In the genomic region with DNA sequence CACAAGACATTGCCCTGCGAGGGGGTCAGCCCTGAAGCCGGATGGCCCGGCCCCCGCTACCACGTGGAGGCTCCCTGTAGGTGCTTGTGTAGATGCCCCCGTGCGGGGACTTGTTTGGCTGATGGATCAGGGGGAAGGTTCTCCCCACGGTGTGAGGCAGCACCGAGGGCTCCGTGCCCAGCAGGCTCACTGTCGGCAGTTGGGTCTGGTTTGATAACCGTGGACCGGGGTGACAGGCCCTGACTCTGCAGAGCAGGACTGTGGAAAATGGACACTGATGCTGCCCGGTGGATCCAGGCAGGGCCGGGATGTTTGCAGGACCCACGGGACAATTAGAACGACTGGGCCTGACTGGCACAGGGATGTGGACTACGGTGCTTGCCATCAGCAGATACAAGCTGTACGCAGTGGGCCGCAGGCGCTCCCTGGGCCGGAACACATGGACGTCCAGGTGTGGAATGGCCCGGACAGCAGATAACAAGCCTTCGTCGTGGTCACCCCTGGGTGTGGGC, we compare ENCODE assay signal across 18 cellular contexts. TPM values are rescaled to one million over a fixed set of nuclear protein-coding genes. Genes with fewer than 3 reads are reported as not detected.
A peak's percentile ranks its signal among the peaks of the same experiment; 100 is the strongest.
DNase-seq lines count a peak whose midpoint lies in the region; ATAC-seq lines count a peak whose summit lies in the region.
"Had no signal": no experiment of that assay in that cellular context is flagged by ENCODE, and none has a peak within 500 bp of the region (broad histone marks: within the 10 kb centered on the region; RNA-seq: fewer than 3 reads in every experiment).

No MANE protein-coding gene starts in this region.

- peaks cover 0 to 6% of the 10 kb centered on the region in 2 donors for H3K4me1 ChIP-seq in neuronal stem cell (ENCODE audit: control insufficient read depth in 2 of 2, insufficient read depth in 1 of 2, low read depth in 1 of 2, low read length in 2 of 2)

- no peak overlapping the region for H3K27ac Mint-ChIP-seq in activated naive CD8-positive, alpha-beta T cell
- H3K27ac Mint-ChIP-seq in activated naive CD8-positive, alpha-beta T cell treated with anti-CD3 and anti-CD28 coated beads for 36 hours = no peak overlapping the region
- H3K27ac Mint-ChIP-seq: activated T-cell treated with anti-CD3 and anti-CD28 coated beads, Interleukin-2, amount 50 U/mL, for 24 hours; CD8-positive, alpha-beta T cell; natural killer cell had no signal

- H4K8ac ChIP-seq in neuronal stem cell (ENCODE audit: low read depth, low read length) = no peak overlapping the region

- DNase-seq in activated naive CD8-positive, alpha-beta T cell treated with anti-CD3 and anti-CD28 coated beads for 36 hours = no peak
- DNase-seq in left cardiac atrium (no peak), neuronal stem cell (ENCODE audit: low spot score) (no peak), NCI-H1417 (lab: John Stamatoyannopoulos, UW) (no peak), NCI-H748 treated with DMSO at 0.1 percent for 48 hours (lab: John Stamatoyannopoulos, UW) (no peak)
- DNase-seq in central memory CD4-positive, alpha-beta T cell = no peak
- DNase-seq: mammary epithelial cell, natural killer cell, NCI-H2081, NCI-H510A treated with DMSO at 0.1 percent for 48 hours had no signal

- no peak overlapping the region for H3K27ac ChIP-seq in neuronal stem cell (replicated peaks; ENCODE audit: low read length)
- H3K27ac ChIP-seq: prostate gland had no signal

- H2BK120ac ChIP-seq in neuronal stem cell (ENCODE audit: low read depth, low read length) = peak overlapping the region; percentile 61

- no peak overlapping the region for H3K9ac ChIP-seq in neuronal stem cell (ENCODE audit: low read depth, low read length, poor library complexity)

- H3K4me3 Mint-ChIP-seq in activated naive CD8-positive, alpha-beta T cell = peak overlapping the region; percentile 20
- no peak overlapping the region for H3K4me3 Mint-ChIP-seq in activated naive CD8-positive, alpha-beta T cell treated with anti-CD3 and anti-CD28 coated beads for 36 hours
- H3K4me3 Mint-ChIP-seq: activated T-cell treated with anti-CD3 and anti-CD28 coated beads, Interleukin-2, amount 50 U/mL, for 24 hours; CD8-positive, alpha-beta T cell; natural killer cell had no signal

- no peak overlapping the region for H3K4ac ChIP-seq in neuronal stem cell (ENCODE audit: low read length)

- no peak overlapping the region for H2BK5ac ChIP-seq in neuronal stem cell (ENCODE audit: low read length)

- peaks cover 0 to 27% (median 2%) of the 10 kb centered on the region in 3 experiments for H3K27me3 ChIP-seq in neuronal stem cell (ENCODE audit: control insufficient read depth in 3 of 3, insufficient read depth in 3 of 3, low read depth in 1 of 3, low read length in 3 of 3)

- H3K36me3 Mint-ChIP-seq in activated naive CD8-positive, alpha-beta T cell = no peaks in the 10 kb centered on the region
- no peaks in the 10 kb centered on the region for H3K36me3 Mint-ChIP-seq in activated naive CD8-positive, alpha-beta T cell treated with anti-CD3 and anti-CD28 coated beads for 36 hours
- H3K36me3 Mint-ChIP-seq: CD8-positive, alpha-beta T cell; natural killer cell; T-cell had no signal

- H3K27me3 Mint-ChIP-seq in activated naive CD8-positive, alpha-beta T cell = no peaks in the 10 kb centered on the region
- H3K27me3 Mint-ChIP-seq in activated naive CD8-positive, alpha-beta T cell treated with anti-CD3 and anti-CD28 coated beads for 36 hours = no peaks in the 10 kb centered on the region
- H3K27me3 Mint-ChIP-seq: activated T-cell treated with anti-CD3 and anti-CD28 coated beads, Interleukin-2, amount 50 U/mL, for 24 hours; T-cell had no signal

- no peak overlapping the region for H2AFZ ChIP-seq in neuronal stem cell (ENCODE audit: low read length)

- H3K9me3 ChIP-seq in neuronal stem cell (replicated peaks in 1 of 2; ENCODE audit: control insufficient read depth in 2 of 2, insufficient read depth in 1 of 2, low read depth in 1 of 2, low read length in 2 of 2) = peaks cover 0 to 1% of the 10 kb centered on the region in 2 donors
- H3K9me3 ChIP-seq: prostate gland had no signal

- H3K36me3 ChIP-seq in neuronal stem cell (replicated peaks in 1 of 2; ENCODE audit: control insufficient read depth in 2 of 2, insufficient read depth in 2 of 2, low read length in 2 of 2) = no peaks in the 10 kb centered on the region
- H3K36me3 ChIP-seq: prostate gland had no signal

- peak overlapping the region; percentile 65 for H3K23ac ChIP-seq in neuronal stem cell (ENCODE audit: low read depth, low read length, poor library complexity)

- peak overlapping the region; percentile 41 for H2BK12ac ChIP-seq in neuronal stem cell (ENCODE audit: low read length)

- no peak overlapping the region for H3K4me3 ChIP-seq in neuronal stem cell (ENCODE audit: low read length in 2 of 2)
- H3K4me3 ChIP-seq: prostate gland had no signal

- intact Hi-C loops in left cardiac atrium (cut with DNase I) = no loop called here

- peak overlapping the region; percentile 82 for H3K14ac ChIP-seq in neuronal stem cell (ENCODE audit: low read length)

- H2AK5ac ChIP-seq in neuronal stem cell (ENCODE audit: low read depth, low read length) = peak overlapping the region; percentile 56

- WGBS in neuronal stem cell (ENCODE audit: extremely low coverage in 2 of 2, insufficient read length in 2 of 2, insufficient replicate concordance in 1 of 2), 2 donors = no CpG with 5 or more reads among the region's 26 CpGs

- peaks cover 63% of the 10 kb centered on the region for H3K4me1 Mint-ChIP-seq in activated naive CD8-positive, alpha-beta T cell (ENCODE audit: low read depth)
- peaks cover 53% of the 10 kb centered on the region for H3K4me1 Mint-ChIP-seq in activated naive CD8-positive, alpha-beta T cell treated with anti-CD3 and anti-CD28 coated beads for 36 hours

- ATAC-seq in left cardiac atrium (peak; percentile 8 to 14), HG02588 (IDR thresholded peaks at IDR 0.05; ENCODE audit: unreplicated experiment) (no peak)
- ATAC-seq: CD8-positive, alpha-beta T cell; natural killer cell had no signal

- no peak overlapping the region for H3K4me2 ChIP-seq in neuronal stem cell (ENCODE audit: insufficient read depth, low read length, poor library complexity, severe bottlenecking)

- H3K18ac ChIP-seq in neuronal stem cell (ENCODE audit: low read length) = peak overlapping the region; percentile 80

- no peaks in the 10 kb centered on the region for H3K79me1 ChIP-seq in neuronal stem cell (ENCODE audit: low read depth, low read length)

- H4K91ac ChIP-seq in neuronal stem cell (ENCODE audit: low read depth, low read length, poor library complexity) = no peak overlapping the region

- no peaks in the 10 kb centered on the region for H3K9me3 Mint-ChIP-seq in activated naive CD8-positive, alpha-beta T cell (ENCODE audit: low read depth)
- H3K9me3 Mint-ChIP-seq in activated naive CD8-positive, alpha-beta T cell treated with anti-CD3 and anti-CD28 coated beads for 36 hours = no peaks in the 10 kb centered on the region
- H3K9me3 Mint-ChIP-seq: activated T-cell treated with anti-CD3 and anti-CD28 coated beads, Interleukin-2, amount 50 U/mL, for 24 hours; CD8-positive, alpha-beta T cell; natural killer cell; T-cell had no signal

- peak overlapping the region; percentile 92 for H2BK15ac ChIP-seq in neuronal stem cell (ENCODE audit: low read length)

RNA-seq across cellular contexts. Expression of gene KCNQ1, which starts 19.0 kb away (rescaled TPM):
- total RNA-seq in activated naive CD8-positive, alpha-beta T cell treated with anti-CD3 and anti-CD28 coated beads for 36 hours = 1 to 10 TPM; 6.7 to 9.6 TPM
- total RNA-seq in left cardiac atrium = 10 to 100 TPM; 33.5 to 39.7 TPM
- polyA plus RNA-seq in neuronal stem cell (2013, experiment 1 of 2) = 1.2 TPM
- 1.1 TPM for polyA plus RNA-seq in neuronal stem cell (2013, experiment 2 of 2)
- polyA plus RNA-seq: mammary epithelial cell had no signal

RNA-seq across cellular contexts. Expression of gene TRPM5, which starts 19.5 kb away (rescaled TPM):
- total RNA-seq in activated naive CD8-positive, alpha-beta T cell treated with anti-CD3 and anti-CD28 coated beads for 36 hours = not detected
- total RNA-seq in left cardiac atrium = not detected
- 0.01 TPM for polyA plus RNA-seq in neuronal stem cell (2013, experiment 1 of 2)
- polyA plus RNA-seq in neuronal stem cell (2013, experiment 2 of 2) = 0.01 TPM
- total RNA-seq: dermis microvascular lymphatic vessel endothelial cell, H7, mammary epithelial cell, natural killer cell had no signal
- polyA plus RNA-seq: mammary epithelial cell had no signal
